Comparison of ENCODE assay signal across 1 cellular context in genomic region chr12:106302401-106303201, GRCh38.
TF ChIP-seq lines count a peak whose summit lies in the region.

TSS of gene TCP11L2 (plus strand) at chr12:106302733. CDS start at chr12:106311076, 8,343 bp downstream.

TF ChIP-seq in GM12878, 131 proteins besides CTCF, POLR2A, EP300 and RAD21 (continued from another document and continues in another):
- TF ChIP-seq PRDM15 (CRISPR knock-in tag; IDR thresholded peaks at IDR 0.05) (no peak), HSF1 (IDR thresholded peaks at IDR 0.05; ENCODE audit: low read depth, low read length) (no peak), NRF1 (conservative IDR thresholded peaks at IDR 0.05; ENCODE audit: low read depth, low read length) (no peak), MAX (IDR thresholded peaks at IDR 0.05; ENCODE audit: low read depth, low read length) (peak; percentile 41; the same call in 1 of the 2 replicates), EGR1 (IDR thresholded peaks at IDR 0.05; ENCODE audit: borderline replicate concordance in 1 of 2, low read depth in 2 of 2, low read length in 2 of 2) (0 out of 3 replicates have a peak, but pooled peaks of 1 of the 2 experiments have one; percentile 44), CBX5 (IDR thresholded peaks at IDR 0.05; ENCODE audit: low read depth) (no peak), SUZ12 (IDR thresholded peaks at IDR 0.05; ENCODE audit: unreplicated experiment) (no peak), POLR2AphosphoS2 (IDR thresholded peaks at IDR 0.05; ENCODE audit: low read depth, low read length) (no peak), ZBTB11 (CRISPR knock-in tag; IDR thresholded peaks at IDR 0.05) (no peak), MYC (IDR thresholded peaks at IDR 0.05; ENCODE audit: insufficient read depth, insufficient read length, insufficient replicate concordance, low read length, severe bottlenecking) (no peak), BMI1 (IDR thresholded peaks at IDR 0.05; ENCODE audit: borderline replicate concordance) (no peak), MLLT1 (IDR thresholded peaks at IDR 0.05) (peak; percentile 69), ZNF384 (IDR thresholded peaks at IDR 0.05; ENCODE audit: borderline replicate concordance, low read depth, low read length) (no peak), RCOR1 (conservative IDR thresholded peaks at IDR 0.05; ENCODE audit: low read depth, low read length) (no peak), STAT1 (conservative IDR thresholded peaks at IDR 0.05) (peak; percentile 94), GABPA (IDR thresholded peaks at IDR 0.05; ENCODE audit: low read depth) (no peak), POU2F2 (IDR thresholded peaks at IDR 0.05; ENCODE audit: borderline replicate concordance, low read depth, low read length) (no peak), TCF3 (IDR thresholded peaks at IDR 0.05; ENCODE audit: borderline replicate concordance, insufficient read depth, low read depth, low read length) (no peak), HDAC2 (IDR thresholded peaks at IDR 0.05) (no peak), CREM (IDR thresholded peaks at IDR 0.05; ENCODE audit: low read depth) (no peak), HDAC6 (IDR thresholded peaks at IDR 0.05; ENCODE audit: unreplicated experiment) (no peak), ATF7 (IDR thresholded peaks at IDR 0.05; ENCODE audit: low read depth) (peak; percentile 100), IRF4 (IDR thresholded peaks at IDR 0.05; ENCODE audit: low read depth, low read length) (0 out of 2 replicates have a peak, but pooled peaks have one; percentile 21), ZBTB33 (IDR thresholded peaks at IDR 0.05) (no peak), TARDBP (IDR thresholded peaks at IDR 0.05; ENCODE audit: borderline replicate concordance) (no peak), CUX1 (IDR thresholded peaks at IDR 0.05; ENCODE audit: insufficient replicate concordance, low read depth, low read length) (no peak), ZNF592 (IDR thresholded peaks at IDR 0.05) (no peak)
